Comparison of ENCODE assay signal across 17 cellular contexts in the genomic region with DNA sequence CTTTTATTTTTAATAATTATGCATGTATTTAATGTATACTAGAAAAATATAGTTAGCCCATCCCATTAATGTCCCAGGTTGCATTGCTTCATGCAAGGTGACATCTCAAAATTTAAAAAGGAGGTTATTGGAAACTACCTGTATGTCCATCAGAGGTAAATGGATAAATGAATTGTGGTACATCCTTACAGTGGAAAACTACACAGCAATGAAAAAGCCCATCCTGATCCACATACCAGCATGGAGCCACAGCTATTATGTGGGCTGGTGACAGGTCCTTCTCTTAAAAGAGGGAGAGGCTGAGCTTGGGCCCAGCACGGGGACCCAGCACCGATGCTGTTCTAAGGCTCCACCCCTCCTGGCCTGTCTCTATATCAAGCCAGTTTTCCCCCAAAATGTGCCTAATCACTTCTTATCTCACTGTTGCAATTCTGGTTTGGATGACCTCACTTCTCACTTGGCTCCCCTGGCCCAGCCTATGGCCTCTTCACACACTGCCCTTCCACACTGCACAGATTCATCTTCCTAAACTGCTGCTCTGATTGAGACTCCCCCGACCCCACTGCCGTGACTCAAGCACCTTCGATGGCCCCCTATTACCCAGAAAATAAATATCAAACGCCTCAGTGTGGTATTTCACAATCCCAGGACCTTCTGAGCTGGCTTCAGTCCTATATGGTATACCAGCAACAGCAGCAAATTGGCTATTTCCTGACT.
DNase-seq lines count a peak whose midpoint lies in the region; TF ChIP-seq lines count a peak whose summit lies in the region.
"Had no signal": no experiment of that assay in that cellular context is flagged by ENCODE, and none has a peak within 500 bp of the region (broad histone marks: within the 10 kb centered on the region; RNA-seq: fewer than 3 reads in every experiment).

No MANE protein-coding gene starts in this region.

- H3K4me3 ChIP-seq in HEK293 (ENCODE audit: low read depth, low read length) (no peak overlapping the region), adipocyte (ENCODE audit: low read length) (no peak overlapping the region), sigmoid colon (no peak overlapping the region)
- H3K4me3 ChIP-seq: HAP-1, psoas muscle, spleen had no signal

- H3K27me3 ChIP-seq in adipocyte (replicated peaks; ENCODE audit: control insufficient read depth, insufficient read depth, low read length) (no peaks in the 10 kb centered on the region), sigmoid colon (no peaks in the 10 kb centered on the region)
- H3K27me3 ChIP-seq: spleen had no signal

- TF ChIP-seq CTCF in HEK293 (tag by site-specific recombination; IDR thresholded peaks at IDR 0.05), result no peak
- no peak for TF ChIP-seq CTCF in sigmoid colon (IDR thresholded peaks at IDR 0.05)
- TF ChIP-seq CTCF in RWPE1 (conservative IDR thresholded peaks at IDR 0.05; ENCODE audit: low read depth), result no peak

- H3K9me3 ChIP-seq in HEK293 (ENCODE audit: control insufficient read depth, insufficient read depth, low read depth, low read length) (no peaks in the 10 kb centered on the region), adipocyte (ENCODE audit: control insufficient read depth, low read length) (peaks cover 15% of the 10 kb centered on the region), sigmoid colon (peaks cover 0 to 8% (median under 1%) of the 10 kb centered on the region in 4 donors)
- H3K9me3 ChIP-seq: HAP-1, psoas muscle had no signal

- H3K4me1 ChIP-seq in HEK293 (ENCODE audit: control insufficient read depth, insufficient read depth, low read length) (no peaks in the 10 kb centered on the region), adipocyte (ENCODE audit: control insufficient read depth, insufficient read depth, low read length) (peaks cover 19% of the 10 kb centered on the region), sigmoid colon (peaks cover 0 to 21% (median 0%) of the 10 kb centered on the region in 4 donors)
- H3K4me1 ChIP-seq: HAP-1, psoas muscle had no signal

- WGBS in sigmoid colon, 2 donors, result 83 to 86% methylated on average over 6 of the region's 6 CpGs

- CTCF ChIA-PET in HEK293 (lab: Yijun Ruan, JAX) (interaction anchor here (0.7 kb wide), 1 partner anchor 66 kb away, joined by 3 read pairs; no protein-coding TSS in a partner anchor), RWPE1 (lab: Yijun Ruan, JAX) (interaction anchor here (0.7 kb wide), 1 partner anchor 71 kb away, joined by 3 read pairs; no protein-coding TSS in a partner anchor)

- DNase-seq in adipocyte (ENCODE audit: low read depth) (peak; percentile 43), iris pigment epithelial cell (ENCODE audit: low read depth) (peak; percentile 52), sigmoid colon (peak; percentile 26), NCI-H510A treated with DMSO at 0.1 percent for 48 hours (lab: John Stamatoyannopoulos, UW) (no peak), RWPE1 (ENCODE audit: low spot score) (no peak)
- no peak for DNase-seq in stimulated activated CD4-positive, alpha-beta T cell treated with anti-CD3 and anti-CD28 coated beads, Interleukin-4, amount 100 ng/mL, for 4 hours
- DNase-seq: activated CD8-positive, alpha-beta memory T cell treated with anti-CD3 and anti-CD28 coated beads, Interleukin-2, amount 10 ng/mL, durations not matched to agents 7 days and 5 days; Karpas-422; left colon; NCI-H1105; NCI-H2081 treated with DMSO at 0.1 percent for 48 hours; spleen; stimulated activated CD4-positive, alpha-beta T cell treated with anti-CD3 and anti-CD28 coated beads, Interleukin-4, amount 100 ng/mL, for 24 hours; stimulated activated naive CD8-positive, alpha-beta T cell treated with anti-CD3 and anti-CD28 coated beads, Interleukin-15, amount 100 ng/mL, for 72 hours had no signal

- intact Hi-C loops in sigmoid colon (cut with DNase I), result no loop called here

- H3K36me3 ChIP-seq in HEK293 (ENCODE audit: control insufficient read depth in 2 of 2, insufficient read depth in 1 of 2, low read length in 2 of 2) (no peaks in the 10 kb centered on the region), adipocyte (ENCODE audit: control insufficient read depth, insufficient read depth, low read length, severe bottlenecking) (no peaks in the 10 kb centered on the region), sigmoid colon (no peaks in the 10 kb centered on the region)
- H3K36me3 ChIP-seq: HAP-1, spleen had no signal

- POLR2A ChIA-PET in HEK293 (lab: Yijun Ruan, JAX) (no interaction called here), RWPE1 (lab: Yijun Ruan, JAX; ENCODE audit: low non-redundant PET) (no interaction called here)

- H3K27ac ChIP-seq in HEK293 (ENCODE audit: extremely low read depth, low read depth, low read length) (no peak overlapping the region), sigmoid colon (peak overlapping the region in 1 of 4 donors; percentile 37), RWPE1 (no peak overlapping the region)
- H3K27ac ChIP-seq: psoas muscle had no signal

- no peak for TF ChIP-seq EP300 in sigmoid colon (IDR thresholded peaks at IDR 0.05)

- H3K9ac ChIP-seq in adipocyte (ENCODE audit: low read length), result peak overlapping the region; percentile 50

- TF ChIP-seq POLR2A in sigmoid colon (IDR thresholded peaks at IDR 0.05), result no peak

TF ChIP-seq in HEK293, 187 proteins besides CTCF, POLR2A, EP300 and RAD21:
- TF ChIP-seq ZNF629 (tag by site-specific recombination; IDR thresholded peaks at IDR 0.05) (no peak), ZNF146 (tag by site-specific recombination; IDR thresholded peaks at IDR 0.05) (peak; percentile 66), ZNF121 (tag by site-specific recombination; IDR thresholded peaks at IDR 0.05) (no peak), ZNF555 (tag by site-specific recombination; conservative IDR thresholded peaks at IDR 0.05) (no peak), MZF1 (tag by site-specific recombination; IDR thresholded peaks at IDR 0.05; ENCODE audit: borderline replicate concordance) (no peak)
- TF ChIP-seq, protein P1, sequence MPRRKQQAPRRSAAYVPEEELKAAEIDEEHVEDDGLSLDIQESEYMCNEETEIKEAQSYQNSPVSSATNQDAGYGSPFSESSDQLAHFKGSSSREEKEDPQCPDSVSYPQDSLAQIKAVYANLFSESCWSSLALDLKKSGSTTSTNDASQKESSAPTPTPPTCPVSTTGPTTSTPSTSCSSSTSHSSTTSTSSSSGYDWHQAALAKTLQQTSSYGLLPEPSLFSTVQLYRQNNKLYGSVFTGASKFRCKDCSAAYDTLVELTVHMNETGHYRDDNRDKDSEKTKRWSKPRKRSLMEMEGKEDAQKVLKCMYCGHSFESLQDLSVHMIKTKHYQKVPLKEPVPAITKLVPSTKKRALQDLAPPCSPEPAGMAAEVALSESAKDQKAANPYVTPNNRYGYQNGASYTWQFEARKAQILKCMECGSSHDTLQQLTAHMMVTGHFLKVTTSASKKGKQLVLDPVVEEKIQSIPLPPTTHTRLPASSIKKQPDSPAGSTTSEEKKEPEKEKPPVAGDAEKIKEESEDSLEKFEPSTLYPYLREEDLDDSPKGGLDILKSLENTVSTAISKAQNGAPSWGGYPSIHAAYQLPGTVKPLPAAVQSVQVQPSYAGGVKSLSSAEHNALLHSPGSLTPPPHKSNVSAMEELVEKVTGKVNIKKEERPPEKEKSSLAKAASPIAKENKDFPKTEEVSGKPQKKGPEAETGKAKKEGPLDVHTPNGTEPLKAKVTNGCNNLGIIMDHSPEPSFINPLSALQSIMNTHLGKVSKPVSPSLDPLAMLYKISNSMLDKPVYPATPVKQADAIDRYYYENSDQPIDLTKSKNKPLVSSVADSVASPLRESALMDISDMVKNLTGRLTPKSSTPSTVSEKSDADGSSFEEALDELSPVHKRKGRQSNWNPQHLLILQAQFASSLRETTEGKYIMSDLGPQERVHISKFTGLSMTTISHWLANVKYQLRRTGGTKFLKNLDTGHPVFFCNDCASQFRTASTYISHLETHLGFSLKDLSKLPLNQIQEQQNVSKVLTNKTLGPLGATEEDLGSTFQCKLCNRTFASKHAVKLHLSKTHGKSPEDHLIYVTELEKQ (tag by site-specific recombination; IDR thresholded peaks at IDR 0.05; ENCODE audit: borderline replicate concordance), result no peak
- TF ChIP-seq, protein P2, sequence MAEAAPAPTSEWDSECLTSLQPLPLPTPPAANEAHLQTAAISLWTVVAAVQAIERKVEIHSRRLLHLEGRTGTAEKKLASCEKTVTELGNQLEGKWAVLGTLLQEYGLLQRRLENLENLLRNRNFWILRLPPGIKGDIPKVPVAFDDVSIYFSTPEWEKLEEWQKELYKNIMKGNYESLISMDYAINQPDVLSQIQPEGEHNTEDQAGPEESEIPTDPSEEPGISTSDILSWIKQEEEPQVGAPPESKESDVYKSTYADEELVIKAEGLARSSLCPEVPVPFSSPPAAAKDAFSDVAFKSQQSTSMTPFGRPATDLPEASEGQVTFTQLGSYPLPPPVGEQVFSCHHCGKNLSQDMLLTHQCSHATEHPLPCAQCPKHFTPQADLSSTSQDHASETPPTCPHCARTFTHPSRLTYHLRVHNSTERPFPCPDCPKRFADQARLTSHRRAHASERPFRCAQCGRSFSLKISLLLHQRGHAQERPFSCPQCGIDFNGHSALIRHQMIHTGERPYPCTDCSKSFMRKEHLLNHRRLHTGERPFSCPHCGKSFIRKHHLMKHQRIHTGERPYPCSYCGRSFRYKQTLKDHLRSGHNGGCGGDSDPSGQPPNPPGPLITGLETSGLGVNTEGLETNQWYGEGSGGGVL (tag by site-specific recombination; IDR thresholded peaks at IDR 0.05), result no peak

Comparison
In these comparisons a context has a peak if more than half of its experiments do, and no peak if none do; other contexts are left out.
1. DNase-seq: peak in adipocyte (single experiment), iris pigment epithelial cell (single experiment) and sigmoid colon (single experiment); none in NCI-H510A treated with DMSO at 0.1 percent for 48 hours (single experiment), RWPE1 (single experiment) and stimulated activated CD4-positive, alpha-beta T cell treated with anti-CD3 and anti-CD28 coated beads, Interleukin-4, amount 100 ng/mL, for 4 hours (0 of 2).